Comparison of ENCODE assay signal across 2 cellular contexts in the genomic region with DNA sequence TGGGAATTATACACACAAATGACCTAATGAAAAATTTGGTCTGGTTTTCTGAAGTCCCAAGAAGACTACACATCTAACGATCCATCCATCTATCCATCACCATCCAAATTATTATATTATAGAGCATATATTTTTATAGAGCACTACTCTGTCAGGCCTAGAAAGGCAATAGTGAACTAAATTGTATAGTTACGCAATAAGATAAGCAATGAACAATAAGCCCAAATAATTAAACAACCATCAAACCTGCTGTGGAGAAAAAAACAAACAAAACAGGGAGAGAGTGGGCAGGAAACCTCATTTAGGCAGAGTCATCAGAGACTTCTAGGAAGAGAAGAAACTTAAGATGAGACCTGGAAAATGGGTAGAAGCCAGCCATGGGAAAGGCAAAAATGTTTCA.
TF ChIP-seq lines count a peak whose summit lies in the region.

No MANE protein-coding gene starts in this region.

TF ChIP-seq in HepG2, 621 proteins besides CTCF, POLR2A, EP300 and RAD21:
- TF ChIP-seq CEBPB (IDR thresholded peaks at IDR 0.05; ENCODE audit: borderline replicate concordance, low read depth, low read length) = peak; percentile 72
- TF ChIP-seq, protein P1, sequence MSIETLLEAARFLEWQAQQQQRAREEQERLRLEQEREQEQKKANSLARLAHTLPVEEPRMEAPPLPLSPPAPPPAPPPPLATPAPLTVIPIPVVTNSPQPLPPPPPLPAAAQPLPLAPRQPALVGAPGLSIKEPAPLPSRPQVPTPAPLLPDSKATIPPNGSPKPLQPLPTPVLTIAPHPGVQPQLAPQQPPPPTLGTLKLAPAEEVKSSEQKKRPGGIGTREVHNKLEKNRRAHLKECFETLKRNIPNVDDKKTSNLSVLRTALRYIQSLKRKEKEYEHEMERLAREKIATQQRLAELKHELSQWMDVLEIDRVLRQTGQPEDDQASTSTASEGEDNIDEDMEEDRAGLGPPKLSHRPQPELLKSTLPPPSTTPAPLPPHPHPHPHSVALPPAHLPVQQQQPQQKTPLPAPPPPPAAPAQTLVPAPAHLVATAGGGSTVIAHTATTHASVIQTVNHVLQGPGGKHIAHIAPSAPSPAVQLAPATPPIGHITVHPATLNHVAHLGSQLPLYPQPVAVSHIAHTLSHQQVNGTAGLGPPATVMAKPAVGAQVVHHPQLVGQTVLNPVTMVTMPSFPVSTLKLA (IDR thresholded peaks at IDR 0.05) = no peak
TF ChIP-seq in HepG2: peak in this region for 1.

TF ChIP-seq in K562, 482 proteins besides CTCF, POLR2A, EP300 and RAD21:
- TF ChIP-seq ZBTB8A (IDR thresholded peaks at IDR 0.05; ENCODE audit: partially characterized antibody) (no peak), CEBPB (tag; IDR thresholded peaks at IDR 0.05) (peak; percentile 34; the same call in 1 of the 2 replicates), CEBPG (CRISPR knock-in tag; IDR thresholded peaks at IDR 0.05) (no peak), CEBPG (tag; conservative IDR thresholded peaks at IDR 0.05 in 1 of 2, IDR thresholded peaks at IDR 0.05 in 1 of 2) (peak in 1 of 2 experiments; percentile 83; a peak in 2 of 4 replicates)
